ENCODE assay signal across 12 cellular contexts in genomic region chr17:6567528-6568185, GRCh38. TPM values are rescaled to one million over a fixed set of nuclear protein-coding genes. Genes with fewer than 3 reads are reported as not detected.
DNase-seq lines count a peak whose midpoint lies in the region; ATAC-seq and TF ChIP-seq lines count a peak whose summit lies in the region.
"Had no signal": no experiment of that assay in that cellular context is flagged by ENCODE, and none has a peak within 500 bp of the region (broad histone marks: within the 10 kb centered on the region; RNA-seq: fewer than 3 reads in every experiment).

No MANE protein-coding gene starts in this region.

- no peaks in the 10 kb centered on the region for H3K9me3 Mint-ChIP-seq in type B pancreatic cell
- no peaks in the 10 kb centered on the region for H3K9me3 Mint-ChIP-seq in activated naive CD8-positive, alpha-beta T cell treated with anti-CD3 and anti-CD28 coated beads for 36 hours

- in situ Hi-C loops in T47D (cut with HindIII; ENCODE audit: low pct_unique_long_range_greater_than_20kb, low sequenced_read_pairs): no loop called here

- intact Hi-C loops in left cardiac atrium (cut with DNase I) (loop anchor here in 1 of 2 donors (10.0 kb wide), 1 partner anchor 93 kb away; no protein-coding TSS in a partner anchor), lower lobe of right lung (cut with DNase I) (no loop called here)

- H3K27ac ChIP-seq in right atrium auricular region (no peak overlapping the region), lower lobe of right lung (peak overlapping the region; percentile 67)
- H3K27ac ChIP-seq: parathyroid adenoma, thoracic aorta had no signal

- no peak overlapping the region for H3K4me3 Mint-ChIP-seq in type B pancreatic cell
- H3K4me3 Mint-ChIP-seq in activated naive CD8-positive, alpha-beta T cell treated with anti-CD3 and anti-CD28 coated beads for 36 hours: no peak overlapping the region

- peaks cover 3% of the 10 kb centered on the region for H3K27me3 Mint-ChIP-seq in type B pancreatic cell
- H3K27me3 Mint-ChIP-seq in activated naive CD8-positive, alpha-beta T cell treated with anti-CD3 and anti-CD28 coated beads for 36 hours: peaks cover 21% of the 10 kb centered on the region

- H3K9me3 ChIP-seq in right atrium auricular region (no peaks in the 10 kb centered on the region), lower lobe of right lung (no peaks in the 10 kb centered on the region)
- H3K9me3 ChIP-seq: thoracic aorta had no signal

- H3K36me3 ChIP-seq in right atrium auricular region (no peaks in the 10 kb centered on the region), lower lobe of right lung (no peaks in the 10 kb centered on the region)
- H3K36me3 ChIP-seq: thoracic aorta had no signal

- no peaks in the 10 kb centered on the region for H3K27me3 ChIP-seq in right atrium auricular region
- H3K27me3 ChIP-seq in lower lobe of right lung (ENCODE audit: low read depth): no peaks in the 10 kb centered on the region

- no peak for DNase-seq in left cardiac atrium
- no peak for DNase-seq in right atrium auricular region (ENCODE audit: low spot score)
- DNase-seq in T47D (ENCODE audit: low read depth in 1 of 2, low spot score in 1 of 2): peak; percentile 38 to 67
- DNase-seq in lower lobe of right lung: peak; percentile 69
- peak; percentile 43 for DNase-seq in type B pancreatic cell (ENCODE audit: extremely low spot score, unreplicated experiment)
- no peak for DNase-seq in activated naive CD8-positive, alpha-beta T cell treated with anti-CD3 and anti-CD28 coated beads for 36 hours
- no peak for DNase-seq in activated CD4-positive, alpha-beta T cell treated with anti-CD3 and anti-CD28 coated beads, Interleukin-2, amount 50 U/mL, for 48 hours
- no peak for DNase-seq in T1000 (lab: John Stamatoyannopoulos, UW)
- DNase-seq: NCI-H187 had no signal

- H3K4me1 ChIP-seq in right atrium auricular region (no peaks in the 10 kb centered on the region), lower lobe of right lung (no peaks in the 10 kb centered on the region)
- H3K4me1 ChIP-seq: parathyroid adenoma had no signal

- no peak overlapping the region for H3K27ac Mint-ChIP-seq in type B pancreatic cell
- H3K27ac Mint-ChIP-seq in activated naive CD8-positive, alpha-beta T cell treated with anti-CD3 and anti-CD28 coated beads for 36 hours: no peak overlapping the region

- ATAC-seq in left cardiac atrium (peak; percentile 44 to 74), lower lobe of right lung (peak; percentile 81 to 87)
- ATAC-seq: Panc1 had no signal

- peaks cover 30% of the 10 kb centered on the region for H3K4me1 Mint-ChIP-seq in type B pancreatic cell (ENCODE audit: unreplicated experiment)
- no peaks in the 10 kb centered on the region for H3K4me1 Mint-ChIP-seq in activated naive CD8-positive, alpha-beta T cell treated with anti-CD3 and anti-CD28 coated beads for 36 hours

- H3K36me3 Mint-ChIP-seq in type B pancreatic cell: peaks cover 5% of the 10 kb centered on the region
- H3K36me3 Mint-ChIP-seq in activated naive CD8-positive, alpha-beta T cell treated with anti-CD3 and anti-CD28 coated beads for 36 hours: peaks cover 6% of the 10 kb centered on the region

- H3K4me3 ChIP-seq in right atrium auricular region: no peak overlapping the region
- no peak overlapping the region for H3K4me3 ChIP-seq in lower lobe of right lung
- H3K4me3 ChIP-seq: thoracic aorta had no signal

- TF ChIP-seq CTCF in right atrium auricular region (IDR thresholded peaks at IDR 0.05): no peak
- no peak for TF ChIP-seq CTCF in lower lobe of right lung (IDR thresholded peaks at IDR 0.05)
- TF ChIP-seq CTCF in type B pancreatic cell (conservative IDR thresholded peaks at IDR 0.05): no peak

RNA-seq across cellular contexts. Expression of gene PITPNM3, which starts 11.3 kb away (rescaled TPM):
- total RNA-seq in left cardiac atrium: 1 to 10 TPM; 3.1 to 3.4 TPM
- total RNA-seq in right atrium auricular region: 1 to 10 TPM in 1 of 2 donors, under 1 TPM in 1; 0.56 to 1.2 TPM
- total RNA-seq in lower lobe of right lung: 12.3 TPM
- 4.3 and 7.7 TPM in 2 replicates for total RNA-seq in type B pancreatic cell (ENCODE audit: low replicate concordance)
- under 1 TPM; 0.49 to 0.72 TPM for total RNA-seq in activated naive CD8-positive, alpha-beta T cell treated with anti-CD3 and anti-CD28 coated beads for 36 hours

Comparison
In these comparisons a context has a peak if more than half of its experiments do, and no peak if none do; other contexts are left out.
1. DNase-seq: peak in T47D (2 of 2), lower lobe of right lung (single experiment) and type B pancreatic cell (single experiment); none in left cardiac atrium (single experiment), right atrium auricular region (single experiment), activated naive CD8-positive, alpha-beta T cell treated with anti-CD3 and anti-CD28 coated beads for 36 hours (single experiment), activated CD4-positive, alpha-beta T cell treated with anti-CD3 and anti-CD28 coated beads, Interleukin-2, amount 50 U/mL, for 48 hours (0 of 2) and T1000 (single experiment).